In genomic region chr12:108700833-108701450, GRCh38 we compare ENCODE assay signal across 10 cellular contexts. TPM values are rescaled to one million over a fixed set of nuclear protein-coding genes. Genes with fewer than 3 reads are reported as not detected.
DNase-seq lines count a peak whose midpoint lies in the region; ATAC-seq and TF ChIP-seq lines count a peak whose summit lies in the region.
"Had no signal": no experiment of that assay in that cellular context is flagged by ENCODE, and none has a peak within 500 bp of the region (broad histone marks: within the 10 kb centered on the region; RNA-seq: fewer than 3 reads in every experiment).

No MANE protein-coding gene starts in this region.

- H3K27ac Mint-ChIP-seq in nephron (peak overlapping the region; percentile 62 to 87 (median 65)), type B pancreatic cell (peak overlapping the region; percentile 95), natural killer cell (no peak overlapping the region)
- H3K27ac Mint-ChIP-seq: T-helper 2 cell treated with Interferon-gamma antibody and Interleukin-4, amounts not matched to agents 5 μg/mL and 100 μg/mL, for 36 hours had no signal

- intact Hi-C loops in natural killer cell (cut with micrococcal nuclease): no loop called here

- H3K27me3 Mint-ChIP-seq in nephron (ENCODE audit: low read depth) (peaks cover 3% of the 10 kb centered on the region), type B pancreatic cell (no peaks in the 10 kb centered on the region), natural killer cell (ENCODE audit: low read depth in 2 of 2) (no peaks in the 10 kb centered on the region)

- peak overlapping the region in 2 of 3 experiments; percentile 8 to 57 for H3K4me3 Mint-ChIP-seq in nephron
- H3K4me3 Mint-ChIP-seq in type B pancreatic cell: peak overlapping the region; percentile 71
- H3K4me3 Mint-ChIP-seq in natural killer cell: no peak overlapping the region
- H3K4me3 Mint-ChIP-seq: T-helper 2 cell treated with Interferon-gamma antibody and Interleukin-4, amounts not matched to agents 5 μg/mL and 100 μg/mL, for 36 hours had no signal

- no peaks in the 10 kb centered on the region for H3K9me3 Mint-ChIP-seq in nephron
- no peaks in the 10 kb centered on the region for H3K9me3 Mint-ChIP-seq in type B pancreatic cell
- H3K9me3 Mint-ChIP-seq in natural killer cell: no peaks in the 10 kb centered on the region
- H3K9me3 Mint-ChIP-seq: T-helper 2 cell treated with Interferon-gamma antibody and Interleukin-4, amounts not matched to agents 5 μg/mL and 100 μg/mL, for 36 hours had no signal

- peak overlapping the region; percentile 15 for H3K4me3 ChIP-seq in epithelial cell of esophagus (ENCODE audit: low read length)

- H3K36me3 Mint-ChIP-seq in nephron (ENCODE audit: low read depth): peaks cover 41% of the 10 kb centered on the region
- H3K36me3 Mint-ChIP-seq in type B pancreatic cell: peaks cover 26% of the 10 kb centered on the region
- H3K36me3 Mint-ChIP-seq in natural killer cell: peaks cover 8% of the 10 kb centered on the region

- DNase-seq in NCI-H1417 (lab: John Stamatoyannopoulos, UW) (peak in 2 of 3 experiments; percentile 53 to 64), NCI-H1417 treated with DMSO at 0.1 percent for 48 hours (lab: John Stamatoyannopoulos, UW) (no peak), epithelial cell of esophagus (ENCODE audit: low read depth) (peak; percentile 94), type B pancreatic cell (ENCODE audit: extremely low spot score, unreplicated experiment) (no peak), natural killer cell (no peak), 8988T (no peak), kidney glomerular epithelial cell (lab: John Stamatoyannopoulos, UW) (no peak)
- DNase-seq: NCI-H146 had no signal

- peaks cover 90% of the 10 kb centered on the region for H3K4me1 Mint-ChIP-seq in nephron
- H3K4me1 Mint-ChIP-seq in type B pancreatic cell (ENCODE audit: unreplicated experiment): peaks cover 75% of the 10 kb centered on the region
- peaks cover 27 to 36% of the 10 kb centered on the region in 2 donors for H3K4me1 Mint-ChIP-seq in natural killer cell

- TF ChIP-seq CTCF in epithelial cell of esophagus (IDR thresholded peaks at IDR 0.05; ENCODE audit: insufficient read depth, low read depth, low read length, missing control alignments): no peak
- no peak for TF ChIP-seq CTCF in nephron (IDR thresholded peaks at IDR 0.05; ENCODE audit: unreplicated experiment in 3 of 3)
- TF ChIP-seq CTCF in type B pancreatic cell (conservative IDR thresholded peaks at IDR 0.05): no peak
- TF ChIP-seq CTCF in natural killer cell (IDR thresholded peaks at IDR 0.05): no peak

- no peak for ATAC-seq in natural killer cell

RNA-seq across cellular contexts. Expression of gene CORO1C, which starts 30.4 kb away (rescaled TPM):
- total RNA-seq in type B pancreatic cell (ENCODE audit: low replicate concordance): 87.9 and 103 TPM in 2 replicates
- total RNA-seq in natural killer cell: 10 to 100 TPM; 28.9 to 43.5 (median 36.0) TPM

Comparison
In these comparisons a context has a peak if more than half of its experiments do, and no peak if none do; other contexts are left out.
1. DNase-seq: peak in NCI-H1417 (2 of 3) and epithelial cell of esophagus (single experiment); none in NCI-H1417 treated with DMSO at 0.1 percent for 48 hours (single experiment), type B pancreatic cell (single experiment), natural killer cell (single experiment), 8988T (single experiment) and kidney glomerular epithelial cell (single experiment).
2. H3K27ac Mint-ChIP-seq: peak in nephron (3 of 3) and type B pancreatic cell (single experiment); none in natural killer cell (0 of 2).